ENCODE assay signal across 2 cellular contexts in genomic region chr10:121936295-121936694, GRCh38.
TF ChIP-seq lines count a peak whose summit lies in the region.

No MANE protein-coding gene starts in this region.

TF ChIP-seq in A549, 52 proteins besides CTCF, POLR2A, EP300 and RAD21:
- TF ChIP-seq MAFK (IDR thresholded peaks at IDR 0.05; ENCODE audit: partially characterized antibody) (peak; percentile 86), NFE2L2 (conservative IDR thresholded peaks at IDR 0.05; ENCODE audit: low read length) (peak; percentile 74), CBX2 (IDR thresholded peaks at IDR 0.05; ENCODE audit: borderline replicate concordance, low read depth) (no peak)

TF ChIP-seq in HepG2, 621 proteins besides CTCF, POLR2A, EP300 and RAD21:
- TF ChIP-seq HOXA5 (CRISPR knock-in tag; IDR thresholded peaks at IDR 0.05) (no peak), ZNF850 (CRISPR knock-in tag; conservative IDR thresholded peaks at IDR 0.05) (no peak), ZNF784 (CRISPR knock-in tag; IDR thresholded peaks at IDR 0.05; ENCODE audit: borderline replicate concordance) (0 out of 2 replicates have a peak, but pooled peaks have one; percentile 45), RORA (CRISPR knock-in tag; IDR thresholded peaks at IDR 0.05) (no peak), MYNN (CRISPR knock-in tag; IDR thresholded peaks at IDR 0.05; ENCODE audit: low read depth) (no peak), ZFP91 (CRISPR knock-in tag; IDR thresholded peaks at IDR 0.05; ENCODE audit: borderline replicate concordance) (0 out of 2 replicates have a peak, but pooled peaks have one; percentile 6)
TF ChIP-seq in HepG2: peak in this region for 2.
